14 cellular contexts compared by ENCODE assay signal in genomic region chr2:1600191-1601063, GRCh38.
A peak's percentile ranks its signal among the peaks of the same experiment; 100 is the strongest.
DNase-seq lines count a peak whose midpoint lies in the region; ATAC-seq, FAIRE-seq and TF ChIP-seq lines count a peak whose summit lies in the region.
"Had no signal": no experiment of that assay in that cellular context is flagged by ENCODE, and none has a peak within 500 bp of the region (broad histone marks: within the 10 kb centered on the region; RNA-seq: fewer than 3 reads in every experiment).

No MANE protein-coding gene starts in this region.

- no peak overlapping the region for H3K9ac ChIP-seq in mucosa of rectum (ENCODE audit: low read depth in 1 of 2, low read length in 2 of 2)

- no peak for TF ChIP-seq POLR2A in esophagus squamous epithelium (IDR thresholded peaks at IDR 0.05)

- ATAC-seq in HG03045 (IDR thresholded peaks at IDR 0.05; ENCODE audit: unreplicated experiment), result no peak
- no peak for ATAC-seq in GM18861 (IDR thresholded peaks at IDR 0.05; ENCODE audit: unreplicated experiment)

- H3K36me3 ChIP-seq in esophagus squamous epithelium (no peaks in the 10 kb centered on the region), mucosa of rectum (ENCODE audit: control insufficient read depth in 2 of 2, insufficient read depth in 2 of 2, low read length in 2 of 2) (no peaks in the 10 kb centered on the region)
- H3K36me3 ChIP-seq: tibial artery had no signal

- DNase-seq in AG08395 (ENCODE audit: low spot score), result peak; percentile 56
- DNase-seq in HTR-8/SVneo (ENCODE audit: insufficient read length, low spot score), result no peak
- DNase-seq in esophagus squamous epithelium (lab: John Stamatoyannopoulos, UW), result no peak
- DNase-seq in NCI-H345 (lab: John Stamatoyannopoulos, UW), result no peak
- no peak for DNase-seq in ecto neural progenitor cell (ENCODE audit: low spot score)
- DNase-seq: activated T-cell treated with anti-CD3 and anti-CD28 coated beads, Interleukin-2, amount 50 U/mL, for 1 hour; DMS79; NCI-H2081; occipital lobe had no signal

- H3K4me1 ChIP-seq in esophagus squamous epithelium (peaks cover 0 to 24% (median 3%) of the 10 kb centered on the region in 3 donors), mucosa of rectum (ENCODE audit: control insufficient read depth in 2 of 2, insufficient read depth in 2 of 2, low read length in 2 of 2) (peaks cover 0 to 5% of the 10 kb centered on the region in 2 donors)

- peak; percentile 49 for FAIRE-seq in HTR-8/SVneo (lab: Jason Lieb, UNC)
- FAIRE-seq: GM12891 had no signal

- no peaks in the 10 kb centered on the region for H3K9me3 ChIP-seq in esophagus squamous epithelium
- H3K9me3 ChIP-seq in mucosa of rectum (ENCODE audit: control insufficient read depth in 2 of 2, low read length in 2 of 2), result no peaks in the 10 kb centered on the region
- H3K9me3 ChIP-seq: tibial artery had no signal

- no peak for TF ChIP-seq CTCF in esophagus squamous epithelium (IDR thresholded peaks at IDR 0.05)

- H3K27ac ChIP-seq in esophagus squamous epithelium, result peak overlapping the region in 3 of 4 donors; percentile 34 to 58 (median 53)
- H3K27ac ChIP-seq in mucosa of rectum (ENCODE audit: low read depth in 2 of 2, low read length in 2 of 2), result peak overlapping the region; percentile 43 to 53
- H3K27ac ChIP-seq: tibial artery had no signal

- H3K4me3 ChIP-seq in esophagus squamous epithelium (no peak overlapping the region), mucosa of rectum (ENCODE audit: low read length in 2 of 2) (no peak overlapping the region)
- H3K4me3 ChIP-seq: tibial artery had no signal

- H3K27me3 ChIP-seq in esophagus squamous epithelium (peaks cover 0 to 36% (median 0%) of the 10 kb centered on the region in 4 donors), mucosa of rectum (ENCODE audit: control insufficient read depth in 2 of 2, insufficient read depth in 2 of 2, low read length in 2 of 2) (no peaks in the 10 kb centered on the region)

- intact Hi-C loops in esophagus squamous epithelium (cut with DNase I), result no loop called here

- 54 to 67% methylated on average over 17 to 18 of the region's 29 CpGs for WGBS in esophagus squamous epithelium, 2 donors
